8 cellular contexts compared by ENCODE assay signal in genomic region chr1:151325646-151326429, GRCh38. TPM values are rescaled to one million over a fixed set of nuclear protein-coding genes. Genes with fewer than 3 reads are reported as not detected.
DNase-seq lines count a peak whose midpoint lies in the region; ATAC-seq and TF ChIP-seq lines count a peak whose summit lies in the region.

No MANE protein-coding gene starts in this region.

- in situ Hi-C loops in gastrocnemius medialis (cut with MboI; ENCODE audit: low sequenced_read_pairs in 4 of 4): no loop called here

- H3K27me3 ChIP-seq in SJCRH30: no peaks in the 10 kb centered on the region
- H3K27me3 ChIP-seq in esophagus (ENCODE audit: control insufficient read depth in 1 of 2, insufficient read depth in 2 of 2, low read length in 2 of 2): no peaks in the 10 kb centered on the region
- no peaks in the 10 kb centered on the region for H3K27me3 ChIP-seq in gastrocnemius medialis

- TF ChIP-seq POLR2A in gastrocnemius medialis (IDR thresholded peaks at IDR 0.05): no peak

- TF ChIP-seq CTCF in GM12872 (IDR thresholded peaks at IDR 0.05; ENCODE audit: insufficient read depth, low read depth, low read length) (0 out of 3 replicates have a peak, but pooled peaks have one; percentile 2), gastrocnemius medialis (IDR thresholded peaks at IDR 0.05 in 4 of 5, conservative IDR thresholded peaks at IDR 0.05 in 1 of 5) (no peak)

- no peak for ATAC-seq in gastrocnemius medialis
- no peak for ATAC-seq in HG02970 (IDR thresholded peaks at IDR 0.05; ENCODE audit: low FRiP score, unreplicated experiment)
- ATAC-seq in HG03460 (IDR thresholded peaks at IDR 0.05; ENCODE audit: unreplicated experiment): no peak

- H3K4me1 ChIP-seq in SJCRH30 (peaks cover 5% of the 10 kb centered on the region), esophagus (ENCODE audit: control insufficient read depth in 2 of 2, insufficient read depth in 2 of 2, low read length in 1 of 2) (peaks cover 0 to 4% of the 10 kb centered on the region in 2 donors), gastrocnemius medialis (peaks cover 32 to 46% of the 10 kb centered on the region in 2 donors)

- 25 to 40% methylated on average over 5 of the region's 5 CpGs for whole genome bisulfite sequencing in esophagus, 2 donors

- DNase-seq in SJCRH30 (no peak), gastrocnemius medialis (no peak), NAMALWA (ENCODE audit: low spot score) (no peak)
- DNase-seq in activated CD8-positive, alpha-beta memory T cell treated with anti-CD3 and anti-CD28 coated beads, Interleukin-2, amount 50 U/mL, for 4 hours: no peak

- peak overlapping the region; percentile 31 for H3K27ac ChIP-seq in SJCRH30
- peak overlapping the region; percentile 33 to 42 for H3K27ac ChIP-seq in esophagus (ENCODE audit: low read depth in 2 of 2, low read length in 1 of 2)
- H3K27ac ChIP-seq in gastrocnemius medialis: peak overlapping the region; percentile 92 to 96 (median 94)

- H3K9me3 ChIP-seq in SJCRH30 (replicated peaks) (no peaks in the 10 kb centered on the region), esophagus (ENCODE audit: control insufficient read depth in 2 of 2, insufficient read depth in 1 of 2, low read depth in 1 of 2, low read length in 1 of 2) (no peaks in the 10 kb centered on the region), gastrocnemius medialis (no peaks in the 10 kb centered on the region)

- peaks cover 8% of the 10 kb centered on the region; the same call in 1 of the 2 replicates for H3K36me3 ChIP-seq in SJCRH30
- peaks cover 0 to 3% of the 10 kb centered on the region in 2 donors for H3K36me3 ChIP-seq in esophagus (ENCODE audit: control insufficient read depth in 2 of 2, insufficient read depth in 2 of 2, low read length in 1 of 2)
- peaks cover 0 to 46% of the 10 kb centered on the region in 2 donors for H3K36me3 ChIP-seq in gastrocnemius medialis

- H3K4me3 ChIP-seq in SJCRH30: peak overlapping the region; percentile 76
- peak overlapping the region; percentile 3 to 73 for H3K4me3 ChIP-seq in esophagus (ENCODE audit: low read depth in 1 of 2, low read length in 2 of 2)
- H3K4me3 ChIP-seq in gastrocnemius medialis: peak overlapping the region; percentile 71 to 97 (median 78)

- intact Hi-C loops in gastrocnemius medialis (cut with DNase I; ENCODE audit: low total_unique reads): loop anchor here (5.0 kb wide), 1 partner anchor 129 kb away; the partner anchor contains the start of gene PIP5K1A

RNA-seq across cellular contexts. Expression of gene PI4KB, which starts 1.4 kb away (rescaled TPM):
- 29.4 and 32.3 TPM in 2 replicates for total RNA-seq in SJCRH30 (2014; rRNA removed; shearing (Covaris generic))
- 10 to 100 TPM; 22.3 to 28.6 TPM for polyA plus RNA-seq in esophagus
- total RNA-seq in gastrocnemius medialis: 10 to 100 TPM; 65.5 to 98.1 (median 77.3) TPM

RNA-seq across cellular contexts. Expression of gene RFX5, which starts 21.2 kb away (rescaled TPM):
- total RNA-seq in SJCRH30 (2014; rRNA removed; shearing (Covaris generic)): 29.1 and 33.2 TPM in 2 replicates
- polyA plus RNA-seq in esophagus: 10 to 100 TPM; 12.0 to 12.9 TPM
- 10 to 100 TPM; 11.4 to 24.0 (median 20.6) TPM for total RNA-seq in gastrocnemius medialis

RNA-seq across cellular contexts. Expression of gene ZNF687, which starts 43.7 kb away (rescaled TPM):
- 16.1 and 17.6 TPM in 2 replicates for total RNA-seq in SJCRH30 (2014; rRNA removed; shearing (Covaris generic))
- 10 to 100 TPM in 1 of 2 donors, 1 to 10 TPM in 1; 8.0 to 11.4 TPM for polyA plus RNA-seq in esophagus
- 10 to 100 TPM; 11.9 to 19.6 (median 16.6) TPM for total RNA-seq in gastrocnemius medialis

RNA-seq across cellular contexts. Expression of gene SELENBP1, which starts 46.7 kb away (rescaled TPM):
- total RNA-seq in SJCRH30 (2014; rRNA removed; shearing (Covaris generic)): 10.4 and 11.8 TPM in 2 replicates
- polyA plus RNA-seq in esophagus: 10 to 100 TPM; 23.5 to 27.4 TPM
- total RNA-seq in gastrocnemius medialis: 10 to 100 TPM; 30.9 to 70.2 (median 42.3) TPM

Comparison
In these comparisons a context has a peak if more than half of its experiments do, and no peak if none do; other contexts are left out.
1. H3K27ac ChIP-seq: peak in every context shown above with its lines; median percentile 94 in gastrocnemius medialis; 38 in esophagus; 31 in SJCRH30.